12 cellular contexts compared by ENCODE assay signal in the genomic region with DNA sequence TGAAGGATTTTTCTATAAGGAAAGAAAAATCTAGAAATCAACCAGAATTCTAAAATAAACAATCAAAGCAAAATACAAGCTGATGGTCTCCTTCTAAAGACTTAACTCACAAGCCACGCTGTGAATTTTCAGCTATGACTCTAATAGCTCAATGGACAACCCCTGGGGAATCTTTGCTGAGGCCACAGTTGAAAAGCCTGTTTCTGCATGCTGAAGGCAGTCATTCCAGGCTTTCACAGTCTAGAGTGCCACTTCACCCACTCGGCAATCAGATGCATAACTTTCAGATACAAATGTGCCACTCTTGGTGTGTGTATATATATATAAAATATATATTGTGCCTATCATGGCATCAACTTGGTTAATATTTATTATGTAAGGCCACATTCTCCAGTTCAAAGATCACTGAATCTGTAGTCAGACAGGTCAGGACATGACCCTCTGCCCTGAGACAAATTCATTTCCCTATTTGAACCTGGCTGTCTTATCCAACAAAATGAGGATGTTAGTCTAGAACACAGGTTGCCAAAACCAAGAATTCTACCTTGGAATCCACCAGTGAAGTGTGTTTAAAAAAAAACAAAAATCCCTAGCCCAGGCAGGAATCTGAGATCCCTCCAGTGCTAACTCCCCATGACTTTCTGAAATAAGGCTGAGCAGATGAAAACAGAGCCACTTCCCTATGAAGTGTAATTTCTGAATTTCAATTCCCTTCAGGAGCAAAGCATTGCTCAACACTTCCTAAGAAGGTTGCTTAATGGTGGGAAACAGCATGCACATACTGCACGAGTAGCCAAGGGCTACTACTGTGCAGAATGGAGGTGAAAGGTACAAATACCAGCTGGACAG. TPM values are rescaled to one million over a fixed set of nuclear protein-coding genes. Genes with fewer than 3 reads are reported as not detected.
DNase-seq lines count a peak whose midpoint lies in the region; ATAC-seq and TF ChIP-seq lines count a peak whose summit lies in the region.
"Had no signal": no experiment of that assay in that cellular context is flagged by ENCODE, and none has a peak within 500 bp of the region (broad histone marks: within the 10 kb centered on the region; RNA-seq: fewer than 3 reads in every experiment).

No MANE protein-coding gene starts in this region.

- H4K91ac ChIP-seq in mesenchymal stem cell (ENCODE audit: low read length) = no peak overlapping the region

- no peaks in the 10 kb centered on the region for H3K9me3 Mint-ChIP-seq in dendritic cell treated with granulocyte-macrophage colony-stimulating factor and Interleukin-4, amounts not matched to agents 40 ng/mL and 50 ng/mL, for 4 days
- H3K9me3 Mint-ChIP-seq: stimulated activated naive CD8-positive, alpha-beta T cell treated with anti-CD3 and anti-CD28 coated beads, Interleukin-15, Interleukin-2, amounts not matched to agents 100 ng/mL and 50 ng/mL, for 24 hours had no signal

- no peaks in the 10 kb centered on the region for H3K9me3 ChIP-seq in mesenchymal stem cell (ENCODE audit: control insufficient read depth, low read length)
- H3K9me3 ChIP-seq in testis = no peaks in the 10 kb centered on the region

- H3K36me3 ChIP-seq in mesenchymal stem cell (ENCODE audit: control insufficient read depth in 1 of 2, insufficient read depth in 2 of 2, low read depth in 1 of 2, low read length in 2 of 2) = peaks cover 7 to 56% of the 10 kb centered on the region in 2 experiments
- H3K36me3 ChIP-seq in testis (ENCODE audit: low read depth, missing control alignments) = no peaks in the 10 kb centered on the region

- H2AK5ac ChIP-seq in mesenchymal stem cell (ENCODE audit: low read length, severe bottlenecking) = no peak overlapping the region

- peak overlapping the region; percentile 79 for H3K27ac Mint-ChIP-seq in dendritic cell treated with granulocyte-macrophage colony-stimulating factor and Interleukin-4, amounts not matched to agents 40 ng/mL and 50 ng/mL, for 4 days
- H3K27ac Mint-ChIP-seq: activated CD8-positive, alpha-beta T cell treated with anti-CD3 and anti-CD28 coated beads, Interleukin-2, amount 10 ng/mL, durations not matched to agents 7 days and 5 days; stimulated activated naive CD8-positive, alpha-beta T cell treated with anti-CD3 and anti-CD28 coated beads, Interleukin-15, Interleukin-2, amounts not matched to agents 100 ng/mL and 50 ng/mL, for 24 hours had no signal

- no peak overlapping the region for H2BK15ac ChIP-seq in mesenchymal stem cell (ENCODE audit: low read depth, poor library complexity, severe bottlenecking)

- H2BK120ac ChIP-seq in mesenchymal stem cell (ENCODE audit: low read depth, low read length) = no peak overlapping the region

- peaks cover 4% of the 10 kb centered on the region for H3K79me1 ChIP-seq in mesenchymal stem cell (replicated peaks; ENCODE audit: low read length, poor library complexity, severe bottlenecking)

- no peak overlapping the region for H3K4me2 ChIP-seq in mesenchymal stem cell (ENCODE audit: low read length, poor library complexity, severe bottlenecking)

- H3K27ac ChIP-seq in mesenchymal stem cell (ENCODE audit: low read length, poor library complexity, severe bottlenecking) = no peak overlapping the region
- H3K27ac ChIP-seq in testis = no peak overlapping the region

- TF ChIP-seq CTCF in GM12865 (IDR thresholded peaks at IDR 0.05; ENCODE audit: insufficient read depth, low read depth, low read length, missing control alignments) (no peak), testis (IDR thresholded peaks at IDR 0.05) (no peak)

- ATAC-seq in HG03432 (IDR thresholded peaks at IDR 0.05; ENCODE audit: unreplicated experiment) (peak; percentile 48), GM21390 (IDR thresholded peaks at IDR 0.05; ENCODE audit: unreplicated experiment) (no peak)
- ATAC-seq: activated CD8-positive, alpha-beta T cell treated with anti-CD3 and anti-CD28 coated beads, Interleukin-2, amount 10 ng/mL, durations not matched to agents 7 days and 5 days had no signal

- H3K4me3 ChIP-seq in GM12865 (ENCODE audit: low read depth, low read length) (no peak overlapping the region), mesenchymal stem cell (ENCODE audit: insufficient read depth in 1 of 2, low read depth in 1 of 2, low read length in 2 of 2) (peak overlapping the region in 1 of 2 experiments; percentile 45), testis (no peak overlapping the region)

- H3K23ac ChIP-seq in mesenchymal stem cell (ENCODE audit: low read length in 2 of 2) = no peak overlapping the region

- peaks cover 53% of the 10 kb centered on the region for H3K36me3 Mint-ChIP-seq in dendritic cell treated with granulocyte-macrophage colony-stimulating factor and Interleukin-4, amounts not matched to agents 40 ng/mL and 50 ng/mL, for 4 days (ENCODE audit: low read depth)

- H2BK5ac ChIP-seq in mesenchymal stem cell (ENCODE audit: low read depth, low read length, poor library complexity, severe bottlenecking) = no peak overlapping the region

- no peak overlapping the region for H3K14ac ChIP-seq in mesenchymal stem cell (ENCODE audit: low read length in 2 of 2)

- no peak overlapping the region for H4K8ac ChIP-seq in mesenchymal stem cell (ENCODE audit: low read length)

- H3K27me3 Mint-ChIP-seq in dendritic cell treated with granulocyte-macrophage colony-stimulating factor and Interleukin-4, amounts not matched to agents 40 ng/mL and 50 ng/mL, for 4 days = no peaks in the 10 kb centered on the region
- H3K27me3 Mint-ChIP-seq: stimulated activated naive CD8-positive, alpha-beta T cell treated with anti-CD3 and anti-CD28 coated beads, Interleukin-15, Interleukin-2, amounts not matched to agents 100 ng/mL and 50 ng/mL, for 24 hours had no signal

- H3K4me3 Mint-ChIP-seq in dendritic cell treated with granulocyte-macrophage colony-stimulating factor and Interleukin-4, amounts not matched to agents 40 ng/mL and 50 ng/mL, for 4 days = peak overlapping the region; percentile 42
- H3K4me3 Mint-ChIP-seq: activated CD8-positive, alpha-beta T cell treated with anti-CD3 and anti-CD28 coated beads, Interleukin-2, amount 10 ng/mL, durations not matched to agents 7 days and 5 days; stimulated activated naive CD8-positive, alpha-beta T cell treated with anti-CD3 and anti-CD28 coated beads, Interleukin-15, Interleukin-2, amounts not matched to agents 100 ng/mL and 50 ng/mL, for 24 hours had no signal

- peak; percentile 61 for DNase-seq in GM12865 (ENCODE audit: low read depth)
- peak; percentile 42 for DNase-seq in mesenchymal stem cell
- no peak for DNase-seq in iPS-NIHi7 (ENCODE audit: extremely low spot score)
- no peak for DNase-seq in testis
- DNase-seq in NCI-H1694 treated with DMSO at 0.1 percent for 48 hours (lab: John Stamatoyannopoulos, UW) = no peak
- DNase-seq: activated CD8-positive, alpha-beta T cell treated with anti-CD3 and anti-CD28 coated beads, Interleukin-2, amount 10 ng/mL, durations not matched to agents 7 days and 5 days; central memory CD4-positive, alpha-beta T cell; COR-L47 had no signal

- no peak for TF ChIP-seq POLR2A in testis (IDR thresholded peaks at IDR 0.05)

- H3K4me1 Mint-ChIP-seq in dendritic cell treated with granulocyte-macrophage colony-stimulating factor and Interleukin-4, amounts not matched to agents 40 ng/mL and 50 ng/mL, for 4 days (ENCODE audit: low read depth) = peaks cover 71% of the 10 kb centered on the region

- no peaks in the 10 kb centered on the region for H3K4me1 ChIP-seq in mesenchymal stem cell (ENCODE audit: control insufficient read depth, insufficient read depth, low read depth, low read length)
- H3K4me1 ChIP-seq in testis = no peaks in the 10 kb centered on the region

- no peak overlapping the region for H3K18ac ChIP-seq in mesenchymal stem cell (ENCODE audit: low read depth in 1 of 2, low read length in 2 of 2)

- no peak overlapping the region for H3K4ac ChIP-seq in mesenchymal stem cell (ENCODE audit: low read depth in 1 of 2, low read length in 2 of 2)

- WGBS in mesenchymal stem cell = 90% methylated on average over 2 of the region's 3 CpGs
- 87 to 90% methylated on average over 3 of the region's 3 CpGs for WGBS in testis, 2 donors

- intact Hi-C loops in dendritic cell treated with granulocyte-macrophage colony-stimulating factor and Interleukin-4, amounts not matched to agents 40 ng/mL and 50 ng/mL, for 4 days (cut with micrococcal nuclease) = no loop called here
- intact Hi-C loops in testis (cut with DNase I; ENCODE audit: low total_unique reads) = no loop called here

- H2AFZ ChIP-seq in mesenchymal stem cell (ENCODE audit: low read depth, low read length) = no peak overlapping the region

- H3K27me3 ChIP-seq in mesenchymal stem cell (ENCODE audit: control insufficient read depth in 1 of 2, insufficient read depth in 1 of 2, low read length in 2 of 2) (no peaks in the 10 kb centered on the region), testis (no peaks in the 10 kb centered on the region)

- H2BK12ac ChIP-seq in mesenchymal stem cell (ENCODE audit: low read length in 2 of 2) = no peak overlapping the region

- H3K9ac ChIP-seq in mesenchymal stem cell (ENCODE audit: low read length) = peak overlapping the region; percentile 60

RNA-seq across cellular contexts. Expression of gene LIPA, which starts 9.9 kb away (rescaled TPM):
- polyA plus RNA-seq in mesenchymal stem cell (2013, experiment 1 of 2) = 180 TPM
- 188 TPM for polyA plus RNA-seq in mesenchymal stem cell (2013, experiment 2 of 2)
- total RNA-seq in testis = 10 to 100 TPM; 13.3 to 13.9 TPM
- 32.3 TPM for polyA plus RNA-seq in testis (ENCODE audit: insufficient read depth, low read depth, low replicate concordance)

RNA-seq across cellular contexts. Expression of gene CH25H, which starts 34.6 kb away (rescaled TPM):
- polyA plus RNA-seq in mesenchymal stem cell (2013, experiment 1 of 2) = 0.15 TPM
- 0.26 TPM for polyA plus RNA-seq in mesenchymal stem cell (2013, experiment 2 of 2)
- total RNA-seq in testis = under 1 TPM in 1 of 2 donors, not detected in 1; 0.25 TPM
- polyA plus RNA-seq in testis (ENCODE audit: insufficient read depth, low read depth, low replicate concordance) = 0.25 TPM
- total RNA-seq: activated CD8-positive, alpha-beta T cell treated with anti-CD3 and anti-CD28 coated beads, Interleukin-2, amount 10 ng/mL, durations not matched to agents 7 days and 5 days had no signal

Comparison
In these comparisons a context has a peak if more than half of its experiments do, and no peak if none do; other contexts are left out.
1. DNase-seq: peak in GM12865 (single experiment) and mesenchymal stem cell (single experiment); none in iPS-NIHi7 (single experiment), testis (single experiment) and NCI-H1694 treated with DMSO at 0.1 percent for 48 hours (single experiment).